10 cellular contexts compared by ENCODE assay signal in the genomic region with DNA sequence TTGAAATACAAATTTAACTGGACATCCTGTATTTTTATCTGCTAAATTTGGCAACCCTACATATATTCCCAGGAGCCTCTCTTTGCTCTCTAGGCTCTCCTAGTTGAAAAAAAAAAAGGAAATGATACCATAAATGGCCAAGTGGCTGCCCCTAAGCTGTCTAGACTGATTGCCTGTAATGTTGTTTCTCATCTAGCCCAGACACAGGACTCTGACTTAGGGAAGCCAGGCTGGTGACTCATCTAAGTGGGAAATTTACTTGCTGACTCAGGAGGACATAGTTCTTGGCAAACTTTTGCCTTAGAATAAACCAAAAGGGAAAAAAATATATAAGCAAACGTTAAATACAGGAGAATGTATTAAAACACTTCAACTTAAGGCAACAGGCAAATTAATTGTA. TPM values are rescaled to one million over a fixed set of nuclear protein-coding genes. Genes with fewer than 3 reads are reported as not detected.
DNase-seq lines count a peak whose midpoint lies in the region; ATAC-seq and TF ChIP-seq lines count a peak whose summit lies in the region.
"Had no signal": no experiment of that assay in that cellular context is flagged by ENCODE, and none has a peak within 500 bp of the region (broad histone marks: within the 10 kb centered on the region; RNA-seq: fewer than 3 reads in every experiment).

No MANE protein-coding gene starts in this region.

- in situ Hi-C loops in KBM-7 (cut with MboI; ENCODE audit: low pct_unique_long_range_greater_than_20kb, low sequenced_read_pairs): no loop called here

- H3K4me3 Mint-ChIP-seq in stimulated activated naive CD8-positive, alpha-beta T cell treated with anti-CD3 and anti-CD28 coated beads, Interleukin-15, amount 100 ng/mL, for 72 hours: no peak overlapping the region
- H3K4me3 Mint-ChIP-seq: central memory CD8-positive, alpha-beta T cell; stimulated activated naive CD8-positive, alpha-beta T cell treated with anti-CD3 and anti-CD28 coated beads, Interleukin-15, Interleukin-2, amounts not matched to agents 100 ng/mL and 50 ng/mL, for 24 hours had no signal

- no peak overlapping the region for H3K27ac Mint-ChIP-seq in stimulated activated naive CD8-positive, alpha-beta T cell treated with anti-CD3 and anti-CD28 coated beads, Interleukin-15, amount 100 ng/mL, for 72 hours
- H3K27ac Mint-ChIP-seq: stimulated activated naive CD8-positive, alpha-beta T cell treated with anti-CD3 and anti-CD28 coated beads, Interleukin-15, Interleukin-2, amounts not matched to agents 100 ng/mL and 50 ng/mL, for 24 hours had no signal

- ATAC-seq in stimulated activated naive CD8-positive, alpha-beta T cell treated with anti-CD3 and anti-CD28 coated beads, Interleukin-15, Interleukin-2, amounts not matched to agents 100 U/mL and 50 U/mL, for 24 hours: peak; percentile 72
- no peak for ATAC-seq in stimulated activated naive CD8-positive, alpha-beta T cell treated with anti-CD3 and anti-CD28 coated beads, Interleukin-15, amount 100 ng/mL, for 72 hours
- ATAC-seq in HG02840 (IDR thresholded peaks at IDR 0.05; ENCODE audit: low FRiP score, unreplicated experiment): no peak

- no peaks in the 10 kb centered on the region for H3K36me3 ChIP-seq in kidney epithelial cell (ENCODE audit: control insufficient read depth, insufficient read depth, low read length)

- no peak for DNase-seq in stimulated activated naive CD8-positive, alpha-beta T cell treated with anti-CD3 and anti-CD28 coated beads, Interleukin-15, Interleukin-2, amounts not matched to agents 100 U/mL and 50 U/mL, for 24 hours
- no peak for DNase-seq in stimulated activated naive CD8-positive, alpha-beta T cell treated with anti-CD3 and anti-CD28 coated beads, Interleukin-15, amount 100 ng/mL, for 72 hours
- peak; percentile 83 for DNase-seq in KBM-7
- peak; percentile 88 for DNase-seq in amniotic stem cell (lab: John Stamatoyannopoulos, UW)
- peak; percentile 99 for DNase-seq in kidney epithelial cell (ENCODE audit: low read depth)
- no peak for DNase-seq in NCI-H510A treated with DMSO at 0.1 percent for 48 hours (lab: John Stamatoyannopoulos, UW)
- no peak for DNase-seq in NCI-H748 (lab: John Stamatoyannopoulos, UW; ENCODE audit: unreplicated experiment)

- peaks cover 5% of the 10 kb centered on the region for H3K4me1 Mint-ChIP-seq in stimulated activated naive CD8-positive, alpha-beta T cell treated with anti-CD3 and anti-CD28 coated beads, Interleukin-15, amount 100 ng/mL, for 72 hours
- H3K4me1 Mint-ChIP-seq: central memory CD8-positive, alpha-beta T cell had no signal

- H3K27me3 ChIP-seq in kidney epithelial cell (ENCODE audit: control insufficient read depth, insufficient read depth, low read length): no peaks in the 10 kb centered on the region

- no peak overlapping the region for H3K4me3 ChIP-seq in kidney epithelial cell (ENCODE audit: low read depth, low read length)

- no peaks in the 10 kb centered on the region for H3K9me3 Mint-ChIP-seq in stimulated activated naive CD8-positive, alpha-beta T cell treated with anti-CD3 and anti-CD28 coated beads, Interleukin-15, amount 100 ng/mL, for 72 hours
- H3K9me3 Mint-ChIP-seq: central memory CD8-positive, alpha-beta T cell; stimulated activated naive CD8-positive, alpha-beta T cell treated with anti-CD3 and anti-CD28 coated beads, Interleukin-15, Interleukin-2, amounts not matched to agents 100 ng/mL and 50 ng/mL, for 24 hours had no signal

- no peaks in the 10 kb centered on the region for H3K27me3 Mint-ChIP-seq in stimulated activated naive CD8-positive, alpha-beta T cell treated with anti-CD3 and anti-CD28 coated beads, Interleukin-15, amount 100 ng/mL, for 72 hours
- H3K27me3 Mint-ChIP-seq: central memory CD8-positive, alpha-beta T cell had no signal

- no peak for TF ChIP-seq CTCF in kidney epithelial cell (IDR thresholded peaks at IDR 0.05; ENCODE audit: insufficient read depth, low read length, poor library complexity, severe bottlenecking)

RNA-seq across cellular contexts. Expression of a gene that starts 14.6 kb away (rescaled TPM):
- total RNA-seq in kidney epithelial cell: 240 and 251 TPM in 2 replicates

Comparison
In these comparisons a context has a peak if more than half of its experiments do, and no peak if none do; other contexts are left out.
1. DNase-seq: peak in KBM-7 (single experiment), amniotic stem cell (single experiment) and kidney epithelial cell (single experiment); none in stimulated activated naive CD8-positive, alpha-beta T cell treated with anti-CD3 and anti-CD28 coated beads, Interleukin-15, Interleukin-2, amounts not matched to agents 100 U/mL and 50 U/mL, for 24 hours (single experiment), stimulated activated naive CD8-positive, alpha-beta T cell treated with anti-CD3 and anti-CD28 coated beads, Interleukin-15, amount 100 ng/mL, for 72 hours (0 of 2), NCI-H510A treated with DMSO at 0.1 percent for 48 hours (single experiment) and NCI-H748 (single experiment).